16 cellular contexts compared by ENCODE assay signal in the genomic region with DNA sequence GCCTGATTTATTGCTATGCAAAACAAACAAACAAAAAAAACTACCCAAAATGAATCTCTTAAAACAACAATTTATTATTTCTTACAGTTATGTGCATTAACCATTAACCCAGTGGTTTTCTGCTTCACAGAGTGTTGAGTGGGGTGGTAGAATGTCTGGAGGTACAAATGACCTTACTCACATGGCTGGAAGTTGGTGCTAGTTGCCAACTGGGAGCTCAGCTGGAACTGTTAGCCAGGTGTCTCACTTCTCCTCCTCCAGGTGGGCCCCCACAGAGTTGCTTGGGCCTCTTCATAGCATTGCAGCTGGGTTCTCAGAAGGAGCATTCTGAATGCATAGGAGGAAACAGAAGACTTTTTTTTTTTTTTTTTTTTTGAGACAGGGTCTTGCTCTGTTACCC. TPM values are rescaled to one million over a fixed set of nuclear protein-coding genes. Genes with fewer than 3 reads are reported as not detected.
DNase-seq lines count a peak whose midpoint lies in the region; ATAC-seq and TF ChIP-seq lines count a peak whose summit lies in the region.
"Had no signal": no experiment of that assay in that cellular context is flagged by ENCODE, and none has a peak within 500 bp of the region (broad histone marks: within the 10 kb centered on the region; RNA-seq: fewer than 3 reads in every experiment).

No MANE protein-coding gene starts in this region.

- no peaks in the 10 kb centered on the region for H4K20me1 ChIP-seq in smooth muscle cell (ENCODE audit: low read depth)

- peak overlapping the region; percentile 33 for H3K27ac ChIP-seq in neutrophil
- H3K27ac ChIP-seq in smooth muscle cell (ENCODE audit: low read depth): no peak overlapping the region
- H3K27ac ChIP-seq: dorsolateral prefrontal cortex, transverse colon had no signal

- intact Hi-C loops in activated T-helper 1 cell treated with anti-CD3 and anti-CD28 coated beads, Interleukin-12 subunit alpha, Interleukin-12 subunit beta, Interleukin-2, Interleukin-4 antibody, amounts not matched to agents 30 ng/mL and 10 ng/mL and 1 ng/mL, durations not matched to agents 14 hours and 24 hours and 36 hours (cut with micrococcal nuclease): no loop called here

- H3K4me1 ChIP-seq in neutrophil (ENCODE audit: control insufficient read depth in 1 of 2, insufficient read depth in 1 of 2, low read depth in 1 of 2, low read length in 1 of 2) (peaks cover 15 to 19% of the 10 kb centered on the region in 2 experiments), smooth muscle cell (ENCODE audit: low read depth) (no peaks in the 10 kb centered on the region)
- H3K4me1 ChIP-seq: transverse colon had no signal

- no peak overlapping the region for H2AFZ ChIP-seq in smooth muscle cell (ENCODE audit: low read depth)

- H3K27me3 Mint-ChIP-seq in activated T-helper 1 cell treated with anti-CD3 and anti-CD28 coated beads, Interleukin-12 subunit alpha, Interleukin-12 subunit beta, Interleukin-2, Interleukin-4 antibody, amounts not matched to agents 30 ng/mL and 10 ng/mL and 1 ng/mL, durations not matched to agents 14 hours and 24 hours and 36 hours (ENCODE audit: insufficient read depth): peaks cover 9% of the 10 kb centered on the region
- H3K27me3 Mint-ChIP-seq: CD4-positive, alpha-beta T cell had no signal

- no peaks in the 10 kb centered on the region for H3F3A ChIP-seq in smooth muscle cell (ENCODE audit: low read depth)

- no peaks in the 10 kb centered on the region for H3K9me3 Mint-ChIP-seq in activated T-helper 1 cell treated with anti-CD3 and anti-CD28 coated beads, Interleukin-12 subunit alpha, Interleukin-12 subunit beta, Interleukin-2, Interleukin-4 antibody, amounts not matched to agents 30 ng/mL and 10 ng/mL and 1 ng/mL, durations not matched to agents 14 hours and 24 hours and 36 hours
- H3K9me3 Mint-ChIP-seq: CD4-positive, alpha-beta T cell; IgD-negative memory B cell had no signal

- TF ChIP-seq CTCF in neutrophil (IDR thresholded peaks at IDR 0.05): no peak
- no peak for TF ChIP-seq CTCF in smooth muscle cell (IDR thresholded peaks at IDR 0.05; ENCODE audit: borderline replicate concordance, insufficient read depth, poor library complexity, severe bottlenecking)

- no peak overlapping the region for H3K4me2 ChIP-seq in smooth muscle cell

- H3K27ac Mint-ChIP-seq in activated T-helper 1 cell treated with anti-CD3 and anti-CD28 coated beads, Interleukin-12 subunit alpha, Interleukin-12 subunit beta, Interleukin-2, Interleukin-4 antibody, amounts not matched to agents 30 ng/mL and 10 ng/mL and 1 ng/mL, durations not matched to agents 14 hours and 24 hours and 36 hours: no peak overlapping the region
- H3K27ac Mint-ChIP-seq: CD4-positive, alpha-beta T cell; IgD-negative memory B cell had no signal

- H3K36me3 Mint-ChIP-seq in activated T-helper 1 cell treated with anti-CD3 and anti-CD28 coated beads, Interleukin-12 subunit alpha, Interleukin-12 subunit beta, Interleukin-2, Interleukin-4 antibody, amounts not matched to agents 30 ng/mL and 10 ng/mL and 1 ng/mL, durations not matched to agents 14 hours and 24 hours and 36 hours (ENCODE audit: low read depth): no peaks in the 10 kb centered on the region
- H3K36me3 Mint-ChIP-seq: IgD-negative memory B cell had no signal

- DNase-seq in NOMO-1 treated with dmso at 0.1 percent for 144 hours (lab: John Stamatoyannopoulos, UW; ENCODE audit: unreplicated experiment) (no peak), smooth muscle cell (lab: John Stamatoyannopoulos, UW; ENCODE audit: unreplicated experiment) (no peak)
- DNase-seq in activated T-helper 1 cell treated with anti-CD3 and anti-CD28 coated beads, Interleukin-12 subunit alpha, Interleukin-12 subunit beta, Interleukin-2, Interleukin-4 antibody, amounts not matched to agents 30 ng/mL and 10 ng/mL and 1 ng/mL, durations not matched to agents 14 hours and 24 hours and 36 hours (ENCODE audit: low spot score): no peak
- DNase-seq: CD4-positive, alpha-beta T cell; dorsolateral prefrontal cortex; GDM1; NCI-H1417 treated with DMSO at 0.1 percent for 48 hours; NCI-H446; stimulated activated CD4-positive, alpha-beta T cell treated with anti-CD3 and anti-CD28 coated beads, Interleukin-15, amount 100 ng/mL, for 24 hours; transverse colon had no signal

- H3K4me1 Mint-ChIP-seq in activated T-helper 1 cell treated with anti-CD3 and anti-CD28 coated beads, Interleukin-12 subunit alpha, Interleukin-12 subunit beta, Interleukin-2, Interleukin-4 antibody, amounts not matched to agents 30 ng/mL and 10 ng/mL and 1 ng/mL, durations not matched to agents 14 hours and 24 hours and 36 hours (ENCODE audit: low read depth): peaks cover 5% of the 10 kb centered on the region

- H3K4me3 ChIP-seq in neutrophil (ENCODE audit: low read depth in 1 of 2, low read length in 1 of 2): no peak overlapping the region
- no peak overlapping the region for H3K4me3 ChIP-seq in smooth muscle cell
- H3K4me3 ChIP-seq: dorsolateral prefrontal cortex, transverse colon had no signal

- no peak overlapping the region for H3K4me3 Mint-ChIP-seq in activated T-helper 1 cell treated with anti-CD3 and anti-CD28 coated beads, Interleukin-12 subunit alpha, Interleukin-12 subunit beta, Interleukin-2, Interleukin-4 antibody, amounts not matched to agents 30 ng/mL and 10 ng/mL and 1 ng/mL, durations not matched to agents 14 hours and 24 hours and 36 hours
- H3K4me3 Mint-ChIP-seq: CD4-positive, alpha-beta T cell; IgD-negative memory B cell had no signal

- H3K36me3 ChIP-seq in neutrophil: no peaks in the 10 kb centered on the region
- H3K36me3 ChIP-seq in smooth muscle cell (ENCODE audit: low read depth): no peaks in the 10 kb centered on the region
- H3K36me3 ChIP-seq: transverse colon had no signal

- no peak overlapping the region for H3K9ac ChIP-seq in smooth muscle cell (ENCODE audit: low read depth)

- ATAC-seq in GM19324 (IDR thresholded peaks at IDR 0.05; ENCODE audit: low FRiP score, unreplicated experiment) (peak; percentile 72), GM21825 (IDR thresholded peaks at IDR 0.05; ENCODE audit: unreplicated experiment) (peak; percentile 92), HG03354 (IDR thresholded peaks at IDR 0.05; ENCODE audit: poor library complexity, severe bottlenecking, unreplicated experiment) (peak; percentile 94), GM21717 (IDR thresholded peaks at IDR 0.05; ENCODE audit: unreplicated experiment) (no peak)

- H3K27me3 ChIP-seq in neutrophil (no peaks in the 10 kb centered on the region), smooth muscle cell (ENCODE audit: low read depth) (no peaks in the 10 kb centered on the region)
- H3K27me3 ChIP-seq: transverse colon had no signal

- H3K9me3 ChIP-seq in neutrophil (no peaks in the 10 kb centered on the region), smooth muscle cell (replicated peaks; ENCODE audit: low read depth) (no peaks in the 10 kb centered on the region)
- H3K9me3 ChIP-seq: transverse colon had no signal

- no peaks in the 10 kb centered on the region for H3K79me2 ChIP-seq in smooth muscle cell (ENCODE audit: low read depth)

RNA-seq across cellular contexts. Expression of gene B4GALT1, which starts 10.5 kb away (rescaled TPM):
- total RNA-seq in activated T-helper 1 cell treated with anti-CD3 and anti-CD28 coated beads, Interleukin-12 subunit alpha, Interleukin-12 subunit beta, Interleukin-2, Interleukin-4 antibody, amounts not matched to agents 30 ng/mL and 10 ng/mL and 1 ng/mL, durations not matched to agents 14 hours and 24 hours and 36 hours: 64.4 and 66.5 TPM in 2 replicates
- 46.9 and 56.3 TPM in 2 replicates for total RNA-seq in smooth muscle cell
- polyA plus RNA-seq in smooth muscle cell: 49.2 and 49.3 TPM in 2 replicates
